In the genomic region with DNA sequence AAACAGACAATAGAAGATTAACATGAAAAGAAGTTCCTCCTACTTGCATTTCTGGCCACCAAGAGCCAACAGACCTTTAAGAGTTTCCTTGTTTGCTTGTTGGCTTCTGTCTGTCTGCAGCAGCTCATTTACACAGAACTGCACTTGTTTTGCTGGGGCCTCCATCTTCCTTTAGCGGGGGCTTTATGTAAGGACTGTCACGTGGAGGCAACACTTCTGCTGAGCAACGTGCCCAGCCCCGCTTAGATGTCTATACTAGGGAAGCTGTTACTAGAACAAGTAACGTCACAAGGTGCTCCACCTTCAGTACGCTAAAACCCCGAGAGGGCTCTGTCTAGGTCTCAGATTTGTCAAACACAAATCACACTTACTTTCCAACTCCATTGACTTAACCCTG, we compare ENCODE assay signal across 1 cellular context.
TF ChIP-seq lines count a peak whose summit lies in the region.

No MANE protein-coding gene starts in this region.

TF ChIP-seq in H1, 55 proteins besides CTCF, POLR2A, EP300 and RAD21 (continued from another document):
- TF ChIP-seq NANOG (IDR thresholded peaks at IDR 0.05; ENCODE audit: insufficient read depth, low read depth, low read length, poor library complexity, severe bottlenecking), result no peak
- TF ChIP-seq HDAC6 (IDR thresholded peaks at IDR 0.05; ENCODE audit: low read depth, low read length), result no peak
- TF ChIP-seq HDAC2 (IDR thresholded peaks at IDR 0.05; ENCODE audit: borderline replicate concordance in 1 of 2, low read depth in 2 of 2, low read length in 2 of 2), result no peak
- no peak for TF ChIP-seq JUND (IDR thresholded peaks at IDR 0.05; ENCODE audit: low read length)
- TF ChIP-seq ATF3 (IDR thresholded peaks at IDR 0.05; ENCODE audit: insufficient read depth, low read depth, low read length), result no peak
- TF ChIP-seq BACH1 (IDR thresholded peaks at IDR 0.05; ENCODE audit: low read length), result no peak
- TF ChIP-seq KDM1A (IDR thresholded peaks at IDR 0.05; ENCODE audit: borderline replicate concordance, low read length), result no peak
